Comparison of ENCODE assay signal across 19 cellular contexts in genomic region chr6:46244670-46245069, GRCh38.
"Had no signal": no experiment of that assay in that cellular context is flagged by ENCODE, and none has a peak within 500 bp of the region (broad histone marks: within the 10 kb centered on the region; RNA-seq: fewer than 3 reads in every experiment).

No MANE protein-coding gene starts in this region.

- H3K27me3 Mint-ChIP-seq: type B pancreatic cell had no signal

- H3K4me3 ChIP-seq: colonic mucosa, hepatocyte, prostate gland, sigmoid colon, skin epidermis, stomach, thyroid gland had no signal

- H3K9me3 Mint-ChIP-seq: naive B cell, nephron, type B pancreatic cell had no signal

- H3K27ac ChIP-seq: colonic mucosa, hepatocyte, parathyroid adenoma, prostate gland, sigmoid colon, skin epidermis, stomach, thyroid gland had no signal

- H3K4me1 ChIP-seq: colonic mucosa, prostate gland, sigmoid colon, stomach had no signal

- H3K27ac Mint-ChIP-seq: type B pancreatic cell had no signal

- H3K4me2 ChIP-seq: hepatocyte had no signal

- H3K9ac ChIP-seq: parathyroid adenoma had no signal

- H3K27me3 ChIP-seq: colonic mucosa, hepatocyte, sigmoid colon, stomach, thyroid gland had no signal

- DNase-seq: colonic mucosa; dermis blood vessel endothelial cell; effector CD8-positive, alpha-beta T cell; foreskin melanocyte; kidney; left cardiac atrium; mesendoderm; naive B cell; sigmoid colon; stimulated activated CD4-positive, alpha-beta T cell treated with anti-CD3 and anti-CD28 coated beads, Interleukin-12 subunit alpha, Interleukin-12 subunit beta, amount 100 ng/mL, for 4 hours; stimulated activated naive CD4-positive, alpha-beta T cell; stomach; thyroid gland had no signal

- H3K36me3 Mint-ChIP-seq: naive B cell, type B pancreatic cell had no signal

- H3K9me3 ChIP-seq: colonic mucosa, prostate gland, sigmoid colon, stomach, thyroid gland had no signal

- H3K4me3 Mint-ChIP-seq: nephron, type B pancreatic cell had no signal

- H3K36me3 ChIP-seq: colonic mucosa, prostate gland, sigmoid colon, thyroid gland had no signal
